Comparison of ENCODE assay signal across 12 cellular contexts in the genomic region with DNA sequence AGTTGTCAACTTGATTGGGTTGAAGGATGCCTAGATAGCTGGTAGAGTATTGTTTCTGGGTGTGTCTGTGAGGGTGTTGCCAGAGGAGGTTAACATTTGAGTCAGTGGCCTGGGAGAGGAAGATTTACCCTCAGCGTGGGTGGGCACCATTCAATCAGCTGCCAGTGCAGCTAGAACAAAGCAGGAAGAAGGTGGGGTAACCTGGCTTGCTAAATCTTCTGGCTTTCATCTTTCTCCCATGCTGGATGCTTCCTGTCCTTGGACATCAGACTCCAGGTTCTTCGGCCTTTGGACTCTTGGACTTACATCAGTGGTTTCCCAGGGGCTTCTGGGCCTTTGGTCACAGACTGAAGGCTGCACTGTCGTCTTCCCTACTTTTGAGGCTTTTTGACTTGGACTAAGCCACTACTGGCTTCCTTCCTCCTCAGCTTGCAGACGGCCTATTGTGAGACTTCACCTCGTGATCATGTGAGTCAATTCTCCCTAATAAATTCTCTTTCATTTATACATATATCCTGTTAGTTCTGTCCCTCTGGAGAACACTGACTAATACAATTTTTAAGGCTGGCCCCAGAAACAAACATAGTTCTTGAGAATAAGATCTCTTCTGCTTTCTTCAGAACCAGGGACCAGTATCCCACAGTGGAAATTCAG. TPM values are rescaled to one million over a fixed set of nuclear protein-coding genes. Genes with fewer than 3 reads are reported as not detected.
DNase-seq lines count a peak whose midpoint lies in the region; ATAC-seq and TF ChIP-seq lines count a peak whose summit lies in the region.
"Had no signal": no experiment of that assay in that cellular context is flagged by ENCODE, and none has a peak within 500 bp of the region (broad histone marks: within the 10 kb centered on the region; RNA-seq: fewer than 3 reads in every experiment).

No MANE protein-coding gene starts in this region.

- H3K9me3 ChIP-seq in CD4-positive, alpha-beta T cell (ENCODE audit: control insufficient read depth, low read length): no peaks in the 10 kb centered on the region
- H3K9me3 ChIP-seq in skeletal muscle tissue (ENCODE audit: control insufficient read depth in 3 of 3, low read length in 3 of 3): no peaks in the 10 kb centered on the region
- H3K9me3 ChIP-seq: esophagus muscularis mucosa had no signal

- no peaks in the 10 kb centered on the region for H3K4me1 ChIP-seq in skeletal muscle tissue (ENCODE audit: control insufficient read depth in 3 of 3, insufficient read depth in 3 of 3, low read length in 3 of 3)

- peak overlapping the region; percentile 31 for H3K27ac Mint-ChIP-seq in CD4-positive, alpha-beta T cell
- peak overlapping the region; percentile 14 for H3K27ac Mint-ChIP-seq in central memory CD8-positive, alpha-beta T cell (ENCODE audit: low read depth)

- CTCF ChIA-PET in CD4-positive, alpha-beta T cell (lab: Charles Lee): no interaction called here

- H3K4me1 Mint-ChIP-seq in CD4-positive, alpha-beta T cell (ENCODE audit: low read depth): peaks cover 15% of the 10 kb centered on the region
- H3K4me1 Mint-ChIP-seq in central memory CD8-positive, alpha-beta T cell: peaks cover 14% of the 10 kb centered on the region

- no peak for TF ChIP-seq CTCF in CD4-positive, alpha-beta T cell (IDR thresholded peaks at IDR 0.05)

- H3K9me3 Mint-ChIP-seq in CD4-positive, alpha-beta T cell: peaks cover 4% of the 10 kb centered on the region
- no peaks in the 10 kb centered on the region for H3K9me3 Mint-ChIP-seq in central memory CD8-positive, alpha-beta T cell

- no peak overlapping the region for H3K9ac ChIP-seq in skeletal muscle tissue (ENCODE audit: low read depth in 1 of 3, low read length in 3 of 3)

- H3K4me3 ChIP-seq in skeletal muscle tissue (ENCODE audit: low read length in 3 of 3): no peak overlapping the region
- H3K4me3 ChIP-seq: esophagus muscularis mucosa had no signal

- in situ Hi-C loops in ACHN (cut with HindIII; ENCODE audit: low pct_ligation_motif_present, low pct_unique_long_range_greater_than_20kb, low sequenced_read_pairs): no loop called here

- H3K27me3 ChIP-seq in CD4-positive, alpha-beta T cell (ENCODE audit: control insufficient read depth, insufficient read depth, low read length): no peaks in the 10 kb centered on the region
- H3K27me3 ChIP-seq in skeletal muscle tissue (ENCODE audit: control insufficient read depth in 3 of 3, insufficient read depth in 3 of 3, low read length in 3 of 3): no peaks in the 10 kb centered on the region
- H3K27me3 ChIP-seq: esophagus muscularis mucosa had no signal

- POLR2A ChIA-PET in CD4-positive, alpha-beta T cell (lab: Charles Lee): interaction anchor here (0.6 kb wide), 1 partner anchor 219 kb away, joined by 3 read pairs; no protein-coding TSS in a partner anchor

- no peak for ATAC-seq in CD4-positive, alpha-beta T cell (ENCODE audit: poor library complexity)
- no peak for ATAC-seq in central memory CD8-positive, alpha-beta T cell (replicated peaks; ENCODE audit: extremely low read depth, poor library complexity, severe bottlenecking)
- ATAC-seq: left colon had no signal

- H3K27me3 Mint-ChIP-seq in CD4-positive, alpha-beta T cell: no peaks in the 10 kb centered on the region
- no peaks in the 10 kb centered on the region for H3K27me3 Mint-ChIP-seq in central memory CD8-positive, alpha-beta T cell

- H3K36me3 ChIP-seq in skeletal muscle tissue (ENCODE audit: control insufficient read depth in 3 of 3, insufficient read depth in 3 of 3, low read length in 3 of 3): no peaks in the 10 kb centered on the region

- H3K27ac ChIP-seq in CD4-positive, alpha-beta T cell (ENCODE audit: low read depth, low read length): no peak overlapping the region
- peak overlapping the region; percentile 19 for H3K27ac ChIP-seq in skeletal muscle tissue (ENCODE audit: low read depth, low read length)
- H3K27ac ChIP-seq: esophagus muscularis mucosa had no signal

- H3K36me3 Mint-ChIP-seq in CD4-positive, alpha-beta T cell (ENCODE audit: low read depth): peaks cover 9% of the 10 kb centered on the region
- no peaks in the 10 kb centered on the region for H3K36me3 Mint-ChIP-seq in central memory CD8-positive, alpha-beta T cell (ENCODE audit: insufficient read depth)

- H3K4me3 Mint-ChIP-seq in CD4-positive, alpha-beta T cell: peak overlapping the region; percentile 2
- no peak overlapping the region for H3K4me3 Mint-ChIP-seq in central memory CD8-positive, alpha-beta T cell

- DNase-seq in CD4-positive, alpha-beta T cell: no peak
- DNase-seq in activated CD4-positive, alpha-beta T cell treated with anti-CD3 and anti-CD28 coated beads, Interleukin-2, amount 50 U/mL, for 4 hours: peak; percentile 2 to 7
- DNase-seq in central memory CD8-positive, alpha-beta T cell (ENCODE audit: low spot score in 2 of 2): no peak
- no peak for DNase-seq in HuH-7.5 (ENCODE audit: low spot score)
- DNase-seq in RPMI8226: no peak
- DNase-seq in NCI-H345 (lab: John Stamatoyannopoulos, UW): no peak
- no peak for DNase-seq in ACHN
- DNase-seq: C1 segment of cervical spinal cord, left colon, NCI-H1105 treated with DMSO at 0.1 percent for 48 hours had no signal

- intact Hi-C loops in CD4-positive, alpha-beta T cell (cut with DNase I, micrococcal nuclease): no loop called here

RNA-seq across cellular contexts. Expression of a gene that starts 38.1 kb away (rescaled TPM):
- 10 to 100 TPM; 25.3 to 30.8 TPM for total RNA-seq in CD4-positive, alpha-beta T cell
- 14.1 TPM for total RNA-seq in skeletal muscle tissue

Comparison
In these comparisons a context has a peak if more than half of its experiments do, and no peak if none do; other contexts are left out.
1. DNase-seq: peak in activated CD4-positive, alpha-beta T cell treated with anti-CD3 and anti-CD28 coated beads, Interleukin-2, amount 50 U/mL, for 4 hours (2 of 2); none in CD4-positive, alpha-beta T cell (0 of 10), central memory CD8-positive, alpha-beta T cell (0 of 2), HuH-7.5 (single experiment), RPMI8226 (single experiment), NCI-H345 (single experiment) and ACHN (single experiment).